In genomic region chr2:198811198-198811597, GRCh38 we compare ENCODE assay signal across 19 cellular contexts.
DNase-seq lines count a peak whose midpoint lies in the region; ATAC-seq and TF ChIP-seq lines count a peak whose summit lies in the region.
"Had no signal": no experiment of that assay in that cellular context is flagged by ENCODE, and none has a peak within 500 bp of the region (broad histone marks: within the 10 kb centered on the region; RNA-seq: fewer than 3 reads in every experiment).

No MANE protein-coding gene starts in this region.

- H3K23ac ChIP-seq in neuronal stem cell (ENCODE audit: low read depth, low read length, poor library complexity), result no peak overlapping the region

- H3K79me1 ChIP-seq in neuronal stem cell (ENCODE audit: low read depth, low read length), result no peaks in the 10 kb centered on the region

- H2BK120ac ChIP-seq in neuronal stem cell (ENCODE audit: low read depth, low read length), result no peak overlapping the region

- ATAC-seq in left colon, result peak; percentile 53
- ATAC-seq in GM18909 (IDR thresholded peaks at IDR 0.05; ENCODE audit: poor library complexity, unreplicated experiment), result no peak
- ATAC-seq: CD8-positive, alpha-beta T cell; GM23338; HCT116 had no signal

- intact Hi-C loops in left colon (cut with DNase I, micrococcal nuclease), result no loop called here

- no CpG with 5 or more reads among the region's 3 CpGs for WGBS in neuronal stem cell (ENCODE audit: extremely low coverage in 2 of 2, insufficient read length in 2 of 2, insufficient replicate concordance in 1 of 2), 2 donors

- H3K36me3 ChIP-seq in neuronal stem cell (replicated peaks in 1 of 2; ENCODE audit: control insufficient read depth in 2 of 2, insufficient read depth in 2 of 2, low read length in 2 of 2) (no peaks in the 10 kb centered on the region), right atrium auricular region (no peaks in the 10 kb centered on the region)
- H3K36me3 ChIP-seq: BLaER1 had no signal

- DNase-seq in NOMO-1 treated with DMSO at 0.1 percent for 48 hours (lab: John Stamatoyannopoulos, UW; ENCODE audit: unreplicated experiment), result peak; percentile 30
- no peak for DNase-seq in NOMO-1 treated with dmso at 0.1 percent for 144 hours (lab: John Stamatoyannopoulos, UW; ENCODE audit: unreplicated experiment)
- no peak for DNase-seq in left colon
- no peak for DNase-seq in neuronal stem cell (ENCODE audit: low spot score)
- DNase-seq in iPS-NIHi7 (ENCODE audit: extremely low spot score), result no peak
- no peak for DNase-seq in right atrium auricular region (ENCODE audit: low spot score)
- no peak for DNase-seq in HK-2 (ENCODE audit: unreplicated experiment)
- DNase-seq: Caco-2; CD4-positive, CD25-positive, alpha-beta regulatory T cell; CD8-positive, alpha-beta T cell; DMS153; DND-41; H9 had no signal

- peak overlapping the region; percentile 13 for H2AFZ ChIP-seq in neuronal stem cell (ENCODE audit: low read length)

- H3K4me1 ChIP-seq in neuronal stem cell (ENCODE audit: control insufficient read depth in 2 of 2, insufficient read depth in 1 of 2, low read depth in 1 of 2, low read length in 2 of 2) (no peaks in the 10 kb centered on the region), right atrium auricular region (no peaks in the 10 kb centered on the region)
- H3K4me1 ChIP-seq: BLaER1, Caco-2 had no signal

- TF ChIP-seq CTCF in right atrium auricular region (IDR thresholded peaks at IDR 0.05), result no peak

- H2BK12ac ChIP-seq in neuronal stem cell (ENCODE audit: low read length), result no peak overlapping the region

- no peak overlapping the region for H3K4me3 ChIP-seq in neuronal stem cell (ENCODE audit: low read length in 2 of 2)
- H3K4me3 ChIP-seq in right atrium auricular region, result no peak overlapping the region
- H3K4me3 ChIP-seq: BLaER1, GM23338 had no signal

- H3K9me3 ChIP-seq in neuronal stem cell (replicated peaks in 1 of 2; ENCODE audit: control insufficient read depth in 2 of 2, insufficient read depth in 1 of 2, low read depth in 1 of 2, low read length in 2 of 2) (no peaks in the 10 kb centered on the region), right atrium auricular region (no peaks in the 10 kb centered on the region)
- H3K9me3 ChIP-seq: BLaER1, Caco-2 had no signal

- H3K18ac ChIP-seq in neuronal stem cell (ENCODE audit: low read length), result no peak overlapping the region

- no peak overlapping the region for H3K14ac ChIP-seq in neuronal stem cell (ENCODE audit: low read length)

- H2BK15ac ChIP-seq in neuronal stem cell (ENCODE audit: low read length), result no peak overlapping the region

- H2AK5ac ChIP-seq in neuronal stem cell (ENCODE audit: low read depth, low read length), result no peak overlapping the region

- no peak overlapping the region for H4K91ac ChIP-seq in neuronal stem cell (ENCODE audit: low read depth, low read length, poor library complexity)

- no peak overlapping the region for H3K4ac ChIP-seq in neuronal stem cell (ENCODE audit: low read length)

- H4K8ac ChIP-seq in neuronal stem cell (ENCODE audit: low read depth, low read length), result no peak overlapping the region

- H3K27ac ChIP-seq in neuronal stem cell (replicated peaks; ENCODE audit: low read length) (no peak overlapping the region), right atrium auricular region (no peak overlapping the region)
- H3K27ac ChIP-seq: 22Rv1, BLaER1, C4-2B had no signal

- H3K4me2 ChIP-seq in neuronal stem cell (ENCODE audit: insufficient read depth, low read length, poor library complexity, severe bottlenecking), result no peak overlapping the region
- H3K4me2 ChIP-seq: BLaER1, GM23338 had no signal

- no peak overlapping the region for H2BK5ac ChIP-seq in neuronal stem cell (ENCODE audit: low read length)

- no peaks in the 10 kb centered on the region for H3K27me3 ChIP-seq in neuronal stem cell (ENCODE audit: control insufficient read depth in 3 of 3, insufficient read depth in 3 of 3, low read depth in 1 of 3, low read length in 3 of 3)
- no peaks in the 10 kb centered on the region for H3K27me3 ChIP-seq in right atrium auricular region
- H3K27me3 ChIP-seq: BLaER1 had no signal

- H3K9ac ChIP-seq in neuronal stem cell (ENCODE audit: low read depth, low read length, poor library complexity), result no peak overlapping the region
- H3K9ac ChIP-seq: BLaER1 had no signal
